24 cellular contexts compared by ENCODE assay signal in the genomic region with DNA sequence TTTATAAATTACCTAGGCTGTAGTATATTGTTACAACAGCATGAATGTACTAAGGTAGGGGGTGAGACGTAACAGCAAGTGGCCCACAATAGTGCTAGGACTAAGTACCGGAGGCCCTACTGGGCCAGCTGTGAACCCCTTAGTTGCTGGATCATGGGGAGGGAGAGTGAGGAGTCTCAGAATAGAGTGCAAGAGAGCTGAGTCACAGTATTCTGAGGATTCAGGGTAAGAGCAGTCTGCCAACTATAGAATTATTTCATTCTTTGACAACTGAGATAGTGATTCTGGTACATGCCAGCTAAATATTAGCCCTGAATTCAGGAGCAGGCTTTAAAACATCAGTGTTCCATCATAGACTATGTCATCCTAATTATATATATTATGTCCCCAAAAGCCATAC.
A peak's percentile ranks its signal among the peaks of the same experiment; 100 is the strongest.
DNase-seq lines count a peak whose midpoint lies in the region; TF ChIP-seq lines count a peak whose summit lies in the region.
"Had no signal": no experiment of that assay in that cellular context is flagged by ENCODE, and none has a peak within 500 bp of the region (broad histone marks: within the 10 kb centered on the region; RNA-seq: fewer than 3 reads in every experiment).

No MANE protein-coding gene starts in this region.

- no peak overlapping the region for H2BK15ac ChIP-seq in H9 (ENCODE audit: low read depth, low read length)

- H3K56ac ChIP-seq in H9 (ENCODE audit: insufficient read length, low read depth, low read length): no peak overlapping the region

- peaks cover 11 to 14% of the 10 kb centered on the region in 2 experiments for H3K4me1 Mint-ChIP-seq in H9
- H3K4me1 Mint-ChIP-seq: B cell had no signal

- H3T11ph ChIP-seq in H9 (ENCODE audit: low read length): no peak overlapping the region

- H3K4me2 ChIP-seq in Karpas-422 (ENCODE audit: low read depth, low read length, poor library complexity, severe bottlenecking) (no peak overlapping the region), H9 (ENCODE audit: insufficient read depth, insufficient read length, low read length) (no peak overlapping the region)
- H3K4me2 ChIP-seq: GM23338 had no signal

- H3K9me3 ChIP-seq in Karpas-422 (ENCODE audit: low read length) (no peaks in the 10 kb centered on the region), H9 (ENCODE audit: control insufficient read depth, low read depth, low read length) (no peaks in the 10 kb centered on the region)
- H3K9me3 ChIP-seq: Caco-2, HAP-1, MG63, Peyer's patch had no signal

- no peak overlapping the region for H4K5ac ChIP-seq in H9 (ENCODE audit: insufficient read length, low read depth, low read length)

- H3K79me2 ChIP-seq in Karpas-422 (ENCODE audit: low read length) (no peaks in the 10 kb centered on the region), H9 (ENCODE audit: insufficient read depth, low read length) (no peaks in the 10 kb centered on the region)

- DNase-seq in EH (ENCODE audit: low read depth) (peak; percentile 17), amniotic epithelial cell (ENCODE audit: low read depth) (peak; percentile 10), choroid plexus epithelial cell (ENCODE audit: low read depth) (peak; percentile 21), fibroblast of the aortic adventitia (ENCODE audit: low read depth) (peak; percentile 77), Karpas-422 (no peak), H9 (no peak), NCI-H1417 (lab: John Stamatoyannopoulos, UW) (no peak)
- no peak for DNase-seq in stimulated activated naive CD4-positive, alpha-beta T cell (lab: John Stamatoyannopoulos, UW)
- DNase-seq: Caco-2; CD8-positive, alpha-beta T cell; EL; GDM1; KBM-7; MG63; NCI-H1105 treated with DMSO at 0.1 percent for 48 hours; NCI-H1694; NCI-H2029 treated with DMSO at 0.1 percent for 48 hours; NCI-H526 treated with DMSO at 0.1 percent for 48 hours; Peyer's patch had no signal

- H3K36me3 ChIP-seq in Karpas-422 (ENCODE audit: insufficient read depth, low read length): no peaks in the 10 kb centered on the region
- H3K36me3 ChIP-seq: HAP-1, MG63, Peyer's patch had no signal

- no peak overlapping the region for H3K9ac ChIP-seq in Karpas-422 (ENCODE audit: low read length)
- no peak overlapping the region for H3K9ac ChIP-seq in H9 (ENCODE audit: extremely low read depth, insufficient read length, low read length)

- no peaks in the 10 kb centered on the region for H3K79me1 ChIP-seq in H9 (ENCODE audit: insufficient read depth, low read depth, low read length, poor library complexity, severe bottlenecking)

- H4K20me1 ChIP-seq in Karpas-422 (ENCODE audit: insufficient read depth, low read depth, low read length): no peaks in the 10 kb centered on the region
- no peaks in the 10 kb centered on the region for H4K20me1 ChIP-seq in H9 (ENCODE audit: control insufficient read depth, insufficient read depth, insufficient read length)

- no CpG with 5 or more reads among the region's 2 CpGs for WGBS in H9 (ENCODE audit: extremely low coverage, insufficient read length, low lambda C conversion rate)

- no peak overlapping the region for H2AK5ac ChIP-seq in H9 (ENCODE audit: insufficient read length, low read length)

- TF ChIP-seq CTCF in choroid plexus epithelial cell (conservative IDR thresholded peaks at IDR 0.05; ENCODE audit: low read depth, low read length) (no peak), fibroblast of the aortic adventitia (IDR thresholded peaks at IDR 0.05; ENCODE audit: insufficient read depth, low read length) (no peak), H9 (conservative IDR thresholded peaks at IDR 0.05) (no peak)

- peaks cover 0 to 6% of the 10 kb centered on the region in 2 experiments; a peak in 1 of 5 replicates for H3K9me3 Mint-ChIP-seq in H9
- H3K9me3 Mint-ChIP-seq: CD8-positive, alpha-beta T cell; GM23338 had no signal

- H3K4me1 ChIP-seq in Karpas-422 (ENCODE audit: low read length): no peaks in the 10 kb centered on the region
- no peaks in the 10 kb centered on the region for H3K4me1 ChIP-seq in H9 (ENCODE audit: insufficient read depth, low read length)
- H3K4me1 ChIP-seq: Caco-2, HAP-1, Peyer's patch had no signal

- no peak overlapping the region for H3K14ac ChIP-seq in H9 (ENCODE audit: insufficient read depth, low read length)

- H3K27me3 ChIP-seq in Karpas-422 (ENCODE audit: low read length) (no peaks in the 10 kb centered on the region), H9 (ENCODE audit: insufficient read depth, low read length) (no peaks in the 10 kb centered on the region)
- H3K27me3 ChIP-seq: MG63, Peyer's patch had no signal

- no peak overlapping the region for H3K4me3 Mint-ChIP-seq in H9
- H3K4me3 Mint-ChIP-seq: B cell; CD8-positive, alpha-beta T cell; GM23338 had no signal

- no peak overlapping the region for H2BK12ac ChIP-seq in H9 (ENCODE audit: insufficient read length, low read depth, low read length)

- H3K23ac ChIP-seq in H9 (ENCODE audit: insufficient read length, low read depth, low read length): no peak overlapping the region

- no peak overlapping the region for H3K27ac Mint-ChIP-seq in H9
- H3K27ac Mint-ChIP-seq: B cell; CD8-positive, alpha-beta T cell; GM23338 had no signal

- no peak overlapping the region for H2BK5ac ChIP-seq in H9 (ENCODE audit: insufficient read length, low read length)

- no peaks in the 10 kb centered on the region for H3K9me2 ChIP-seq in Karpas-422 (replicated peaks; ENCODE audit: insufficient read depth, low read length)

- no peak overlapping the region for H4K91ac ChIP-seq in H9 (ENCODE audit: insufficient read length, low read depth, low read length)

- no peak overlapping the region for H3K4me3 ChIP-seq in choroid plexus epithelial cell (ENCODE audit: low read depth, low read length)
- no peak overlapping the region for H3K4me3 ChIP-seq in fibroblast of the aortic adventitia (ENCODE audit: low read depth, low read length)
- H3K4me3 ChIP-seq in Karpas-422 (ENCODE audit: low read length): no peak overlapping the region
- H3K4me3 ChIP-seq: GM23338, HAP-1, MG63, Peyer's patch had no signal

- no peak overlapping the region for H3K27ac ChIP-seq in Karpas-422 (ENCODE audit: low read length)
- H3K27ac ChIP-seq in H9 (ENCODE audit: insufficient read length, low read depth, low read length): no peak overlapping the region
- H3K27ac ChIP-seq: 22Rv1, C4-2B, Peyer's patch had no signal

- no peaks in the 10 kb centered on the region for H3K23me2 ChIP-seq in H9 (ENCODE audit: insufficient read length, low read depth, low read length, poor library complexity, severe bottlenecking)

- no peaks in the 10 kb centered on the region; the same call in none of the 2 replicates for H3K27me3 Mint-ChIP-seq in H9 (ENCODE audit: low read depth)

- no peak overlapping the region for H4K8ac ChIP-seq in H9 (replicated peaks; ENCODE audit: insufficient read length, low read depth, low read length)

- H2AFZ ChIP-seq in Karpas-422 (ENCODE audit: low read length) (no peak overlapping the region), H9 (ENCODE audit: low read length) (no peak overlapping the region)
- H2AFZ ChIP-seq: GM23338 had no signal

- no peak overlapping the region for H2BK20ac ChIP-seq in H9 (ENCODE audit: low read depth, low read length, poor library complexity, severe bottlenecking)

- no peak overlapping the region for H3K4ac ChIP-seq in H9 (ENCODE audit: low read depth, low read length)

- H3K18ac ChIP-seq in H9 (ENCODE audit: insufficient read length, low read depth, low read length): no peak overlapping the region

- H2BK120ac ChIP-seq in H9 (ENCODE audit: low read depth, low read length, poor library complexity, severe bottlenecking): no peak overlapping the region

- H3K36me3 Mint-ChIP-seq in H9 (ENCODE audit: insufficient read depth in 1 of 3, low read depth in 3 of 3): no peaks in the 10 kb centered on the region; a peak in 1 of 7 replicates
- H3K36me3 Mint-ChIP-seq: CD8-positive, alpha-beta T cell had no signal

Comparison
In these comparisons a context has a peak if more than half of its experiments do, and no peak if none do; other contexts are left out.
1. DNase-seq: peak in EH (single experiment), amniotic epithelial cell (single experiment), choroid plexus epithelial cell (single experiment) and fibroblast of the aortic adventitia (single experiment); none in Karpas-422 (single experiment), stimulated activated naive CD4-positive, alpha-beta T cell (0 of 6), H9 (single experiment) and NCI-H1417 (0 of 3).